In genomic region chr2:119475225-119475856, GRCh38 we compare ENCODE assay signal across 17 cellular contexts. TPM values are rescaled to one million over a fixed set of nuclear protein-coding genes. Genes with fewer than 3 reads are reported as not detected.
A peak's percentile ranks its signal among the peaks of the same experiment; 100 is the strongest.
DNase-seq lines count a peak whose midpoint lies in the region; ATAC-seq, FAIRE-seq and TF ChIP-seq lines count a peak whose summit lies in the region.
"Had no signal": no experiment of that assay in that cellular context is flagged by ENCODE, and none has a peak within 500 bp of the region (broad histone marks: within the 10 kb centered on the region; RNA-seq: fewer than 3 reads in every experiment).

No MANE protein-coding gene starts in this region.

- H4K20me1 ChIP-seq in BLaER1 treated with 17β-estradiol and CSF1 and Interleukin-3, amounts not matched to agents 10 nM and 100 nM: peaks cover 0 to 5% (median 0%) of the 10 kb centered on the region in 11 experiments; a peak in 1 of 22 replicates

- peaks cover 10% of the 10 kb centered on the region for H3K4me1 Mint-ChIP-seq in type B pancreatic cell (ENCODE audit: unreplicated experiment)
- H3K4me1 Mint-ChIP-seq: B cell had no signal

- DNase-seq in H7: peak; percentile 80
- peak; percentile 67 for DNase-seq in iPS-NIHi7 (ENCODE audit: extremely low spot score)
- no peak for DNase-seq in HK-2 (ENCODE audit: unreplicated experiment)
- DNase-seq in type B pancreatic cell (ENCODE audit: extremely low spot score, unreplicated experiment): no peak
- DNase-seq: activated CD8-positive, alpha-beta memory T cell treated with anti-CD3 and anti-CD28 coated beads, Interleukin-2, amount 50 U/mL, for 4 hours; HFFc6; SW 1271 had no signal

- H3K4me2 ChIP-seq in BLaER1 treated with 17β-estradiol and CSF1 and Interleukin-3, amounts not matched to agents 10 nM and 100 nM: peak overlapping the region in 6 of 11 experiments; percentile 7 to 34 (median 24); a peak in 2 of 22 replicates
- H3K4me2 ChIP-seq: PC-9 had no signal

- H3K36me3 ChIP-seq in BLaER1 treated with 17β-estradiol and CSF1 and Interleukin-3, amounts not matched to agents 10 nM and 100 nM: no peaks in the 10 kb centered on the region
- H3K36me3 ChIP-seq in H7 (replicated peaks; ENCODE audit: control insufficient read depth, insufficient read depth, low read length): no peaks in the 10 kb centered on the region
- H3K36me3 ChIP-seq: gastrocnemius medialis had no signal

- no peaks in the 10 kb centered on the region for H3K27me3 ChIP-seq in BLaER1 treated with 17β-estradiol and CSF1 and Interleukin-3, amounts not matched to agents 10 nM and 100 nM
- no peaks in the 10 kb centered on the region for H3K27me3 ChIP-seq in H7 (ENCODE audit: control insufficient read depth, insufficient read depth, low read length)
- H3K27me3 ChIP-seq: gastrocnemius medialis had no signal

- no peak for TF ChIP-seq CTCF in type B pancreatic cell (conservative IDR thresholded peaks at IDR 0.05)

- FAIRE-seq in TTC549 (lab: Jason Lieb, UNC): peak; percentile 34

- H3K27ac Mint-ChIP-seq in type B pancreatic cell: no peak overlapping the region
- H3K27ac Mint-ChIP-seq: activated naive CD4-positive, alpha-beta T cell treated with anti-CD3 and anti-CD28 coated beads, Interleukin-2, amount 50 U/mL, for 72 hours; B cell; HFFc6 had no signal

- no peaks in the 10 kb centered on the region for H3K36me3 Mint-ChIP-seq in type B pancreatic cell
- H3K36me3 Mint-ChIP-seq: activated naive CD4-positive, alpha-beta T cell treated with anti-CD3 and anti-CD28 coated beads, Interleukin-2, amount 50 U/mL, for 72 hours had no signal

- H3K4me3 ChIP-seq in BLaER1 treated with 17β-estradiol and CSF1 and Interleukin-3, amounts not matched to agents 10 nM and 100 nM: no peak overlapping the region
- H3K4me3 ChIP-seq in H7 (ENCODE audit: insufficient read depth, low read depth, low read length): no peak overlapping the region
- H3K4me3 ChIP-seq: gastrocnemius medialis, PC-9, psoas muscle had no signal

- H3K9me3 ChIP-seq in BLaER1 treated with 17β-estradiol and CSF1 and Interleukin-3, amounts not matched to agents 10 nM and 100 nM (replicated peaks in 1 of 11): no peaks in the 10 kb centered on the region
- H3K9me3 ChIP-seq: gastrocnemius medialis, psoas muscle had no signal

- H3K4me3 Mint-ChIP-seq in type B pancreatic cell: no peak overlapping the region
- H3K4me3 Mint-ChIP-seq: B cell, HFFc6 had no signal

- no peak for ATAC-seq in HG02870 (IDR thresholded peaks at IDR 0.05; ENCODE audit: unreplicated experiment)
- ATAC-seq in GM19452 (IDR thresholded peaks at IDR 0.05; ENCODE audit: unreplicated experiment): no peak
- ATAC-seq: activated CD4-positive, CD25-positive, alpha-beta regulatory T cell treated with anti-CD3 and anti-CD28 coated beads, Interleukin-2, amount 50 U/mL, for 24 hours had no signal

- 0 out of 22 replicates have a peak overlapping the region, but pooled peaks of 1 of the 11 experiments have one; percentile 32 for H3K9ac ChIP-seq in BLaER1 treated with 17β-estradiol and CSF1 and Interleukin-3, amounts not matched to agents 10 nM and 100 nM

- no peaks in the 10 kb centered on the region for H3K9me3 Mint-ChIP-seq in type B pancreatic cell
- H3K9me3 Mint-ChIP-seq: activated naive CD4-positive, alpha-beta T cell treated with anti-CD3 and anti-CD28 coated beads, Interleukin-2, amount 50 U/mL, for 72 hours; HFFc6 had no signal

- no peak overlapping the region for H3K27ac ChIP-seq in BLaER1 treated with 17β-estradiol and CSF1 and Interleukin-3, amounts not matched to agents 10 nM and 100 nM
- H3K27ac ChIP-seq: gastrocnemius medialis, PC-9, psoas muscle had no signal

- H3K27me3 Mint-ChIP-seq in type B pancreatic cell: no peaks in the 10 kb centered on the region

- peaks cover 0 to 19% (median 4%) of the 10 kb centered on the region in 10 experiments; a peak in 11 of 20 replicates for H3K4me1 ChIP-seq in BLaER1 treated with 17β-estradiol and CSF1 and Interleukin-3, amounts not matched to agents 10 nM and 100 nM
- H3K4me1 ChIP-seq: gastrocnemius medialis had no signal

RNA-seq across cellular contexts. Expression of gene TMEM37, which starts 43.7 kb away (rescaled TPM):
- 4.2 and 5.0 TPM in 2 replicates for total RNA-seq in H7 (2014; rRNA removed; shearing (Covaris generic))
- 11.8 and 16.4 TPM in 2 replicates for total RNA-seq in type B pancreatic cell (ENCODE audit: low replicate concordance)
- total RNA-seq: activated naive CD4-positive, alpha-beta T cell treated with anti-CD3 and anti-CD28 coated beads, Interleukin-2, amount 50 U/mL, for 72 hours; B cell; HFFc6 had no signal

RNA-seq across cellular contexts. Expression of gene SCTR, which starts 48.9 kb away (rescaled TPM):
- not detected in 2 replicates for total RNA-seq in H7 (2014; rRNA removed; shearing (Covaris generic))
- 1.9 and 2.4 TPM in 2 replicates for total RNA-seq in type B pancreatic cell (ENCODE audit: low replicate concordance)
- total RNA-seq: activated naive CD4-positive, alpha-beta T cell treated with anti-CD3 and anti-CD28 coated beads, Interleukin-2, amount 50 U/mL, for 72 hours; B cell; gastrocnemius medialis; HFFc6; PC-9 had no signal

Comparison
In these comparisons a context has a peak if more than half of its experiments do, and no peak if none do; other contexts are left out.
1. DNase-seq: peak in H7 (single experiment) and iPS-NIHi7 (single experiment); none in HK-2 (single experiment) and type B pancreatic cell (single experiment).